8 cellular contexts compared by ENCODE assay signal in genomic region chr13:27353166-27353583, GRCh38.
DNase-seq lines count a peak whose midpoint lies in the region; ATAC-seq and FAIRE-seq lines count a peak whose summit lies in the region.

No MANE protein-coding gene starts in this region.

- peak; percentile 97 for FAIRE-seq in GM18507 (lab: Jason Lieb, UNC)

- POLR2A ChIA-PET in naive thymus-derived CD8-positive, alpha-beta T cell (lab: Charles Lee) = no interaction called here

- peak; percentile 98 for ATAC-seq in GM21723 (IDR thresholded peaks at IDR 0.05; ENCODE audit: unreplicated experiment)
- peak; percentile 19 for ATAC-seq in central memory CD8-positive, alpha-beta T cell (replicated peaks; ENCODE audit: extremely low read depth, poor library complexity, severe bottlenecking)
- no peak for ATAC-seq in naive thymus-derived CD8-positive, alpha-beta T cell

- DNase-seq in GM18507 (ENCODE audit: extremely low spot score, insufficient read length, low read depth) = peak; percentile 75
- DNase-seq in LoVo (ENCODE audit: low spot score) = peak; percentile 15
- no peak for DNase-seq in central memory CD8-positive, alpha-beta T cell (ENCODE audit: low spot score in 2 of 2)
- peak; percentile 6 for DNase-seq in stimulated activated CD4-positive, alpha-beta T cell treated with anti-CD3 and anti-CD28 coated beads, Interleukin-4, amount 100 ng/mL, for 1 hour
- no peak for DNase-seq in mucosa of gallbladder (ENCODE audit: low spot score)
- DNase-seq in iPS-NIHi11 (ENCODE audit: low spot score) = no peak
- DNase-seq in naive thymus-derived CD8-positive, alpha-beta T cell = no peak

- H3K36me3 Mint-ChIP-seq in central memory CD8-positive, alpha-beta T cell (ENCODE audit: insufficient read depth) = no peaks in the 10 kb centered on the region
- H3K36me3 Mint-ChIP-seq in naive thymus-derived CD8-positive, alpha-beta T cell = no peaks in the 10 kb centered on the region

- peaks cover 12% of the 10 kb centered on the region for H3K4me1 Mint-ChIP-seq in central memory CD8-positive, alpha-beta T cell
- H3K4me1 Mint-ChIP-seq in naive thymus-derived CD8-positive, alpha-beta T cell = no peaks in the 10 kb centered on the region

- peak overlapping the region; percentile 46 for H3K4me3 Mint-ChIP-seq in central memory CD8-positive, alpha-beta T cell
- H3K4me3 Mint-ChIP-seq in naive thymus-derived CD8-positive, alpha-beta T cell = peak overlapping the region in 1 of 10 donors; percentile 43

- H3K9me3 Mint-ChIP-seq in central memory CD8-positive, alpha-beta T cell = no peaks in the 10 kb centered on the region
- peaks cover 0 to 5% (median 0%) of the 10 kb centered on the region in 9 donors for H3K9me3 Mint-ChIP-seq in naive thymus-derived CD8-positive, alpha-beta T cell

- no peak overlapping the region for H3K27ac Mint-ChIP-seq in central memory CD8-positive, alpha-beta T cell (ENCODE audit: low read depth)
- peak overlapping the region in 1 of 10 donors; percentile 40 for H3K27ac Mint-ChIP-seq in naive thymus-derived CD8-positive, alpha-beta T cell

- peaks cover under 1% of the 10 kb centered on the region for H3K27me3 Mint-ChIP-seq in central memory CD8-positive, alpha-beta T cell
- peaks cover 0 to 9% (median 5%) of the 10 kb centered on the region in 5 donors for H3K27me3 Mint-ChIP-seq in naive thymus-derived CD8-positive, alpha-beta T cell

Comparison
In these comparisons a context has a peak if more than half of its experiments do, and no peak if none do; other contexts are left out.
1. DNase-seq: peak in GM18507 (single experiment), LoVo (single experiment) and stimulated activated CD4-positive, alpha-beta T cell treated with anti-CD3 and anti-CD28 coated beads, Interleukin-4, amount 100 ng/mL, for 1 hour (single experiment); none in central memory CD8-positive, alpha-beta T cell (0 of 2), mucosa of gallbladder (single experiment), iPS-NIHi11 (single experiment) and naive thymus-derived CD8-positive, alpha-beta T cell (0 of 10).
2. ATAC-seq: peak in GM21723 (single experiment) and central memory CD8-positive, alpha-beta T cell (single experiment); none in naive thymus-derived CD8-positive, alpha-beta T cell (0 of 2).